15 cellular contexts compared by ENCODE assay signal in the genomic region with DNA sequence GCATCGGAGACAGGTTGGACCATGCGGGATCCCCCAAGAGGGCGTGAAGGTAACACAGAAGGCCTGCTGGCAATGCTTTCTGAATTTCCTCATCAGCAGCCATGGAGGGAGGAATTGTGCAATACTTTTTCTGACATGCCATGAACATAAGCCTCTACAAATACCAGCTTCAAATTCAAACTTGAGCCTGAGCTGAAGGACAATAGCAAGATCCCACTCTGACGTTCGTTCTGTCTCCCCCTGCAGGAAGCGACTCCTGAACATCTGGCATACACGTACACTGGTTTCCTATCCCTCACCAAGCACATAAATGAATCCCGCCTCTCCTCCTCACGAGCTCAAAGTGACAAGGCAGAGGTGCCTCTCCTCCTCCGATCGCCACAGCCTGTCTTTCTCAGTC.
DNase-seq lines count a peak whose midpoint lies in the region; ATAC-seq, FAIRE-seq and TF ChIP-seq lines count a peak whose summit lies in the region.
"Had no signal": no experiment of that assay in that cellular context is flagged by ENCODE, and none has a peak within 500 bp of the region (broad histone marks: within the 10 kb centered on the region; RNA-seq: fewer than 3 reads in every experiment).

No MANE protein-coding gene starts in this region.

- no peaks in the 10 kb centered on the region for H4K20me1 ChIP-seq in DND-41 (ENCODE audit: insufficient read depth, low read length)
- no peaks in the 10 kb centered on the region for H4K20me1 ChIP-seq in PC-3 (ENCODE audit: low read length)
- H4K20me1 ChIP-seq in HepG2 (ENCODE audit: insufficient read depth, low read length): no peaks in the 10 kb centered on the region

- no peaks in the 10 kb centered on the region for H3F3A ChIP-seq in PC-3 (ENCODE audit: low read length, unreplicated experiment)

- no peak overlapping the region for H3K4me2 ChIP-seq in DND-41 (ENCODE audit: insufficient read depth, low read length)
- H3K4me2 ChIP-seq in PC-3 (ENCODE audit: low read length): no peak overlapping the region
- no peak overlapping the region for H3K4me2 ChIP-seq in HepG2 (ENCODE audit: low read depth, low read length)

- no peak for ATAC-seq in DND-41 (ENCODE audit: insufficient read depth, low read depth)
- ATAC-seq in PC-3: no peak
- no peak for ATAC-seq in HepG2

- CTCF ChIA-PET in PC-3 (lab: Charles Lee): no interaction called here
- CTCF ChIA-PET in HepG2 (lab: Yijun Ruan, JAX; ENCODE audit: low intra/inter-chr PET ratio, low total read pairs): no interaction called here

- H3K36me3 ChIP-seq in DND-41 (ENCODE audit: insufficient read depth, low read length): peaks cover 3% of the 10 kb centered on the region; the same call in 1 of the 2 replicates
- no peaks in the 10 kb centered on the region for H3K36me3 ChIP-seq in PC-3 (ENCODE audit: low read depth, low read length)
- H3K36me3 ChIP-seq in HepG2 (replicated peaks in 1 of 2; ENCODE audit: control insufficient read depth in 1 of 2, insufficient read depth in 2 of 2, low read length in 2 of 2): no peaks in the 10 kb centered on the region
- H3K36me3 ChIP-seq: Peyer's patch had no signal

- FAIRE-seq in HepG2 (lab: Jason Lieb, UNC): no peak
- FAIRE-seq: GM12892, keratinocyte had no signal

- TF ChIP-seq EP300 in HepG2 (IDR thresholded peaks at IDR 0.05; ENCODE audit: low read depth in 2 of 2, low read length in 2 of 2): no peak
- TF ChIP-seq EP300 in HepG2 (CRISPR knock-in tag; IDR thresholded peaks at IDR 0.05; ENCODE audit: borderline replicate concordance): no peak

- intact Hi-C loops in PC-3 (cut with micrococcal nuclease) (no loop called here), HepG2 (cut with micrococcal nuclease; ENCODE audit: unreplicated experiment) (no loop called here)

- H3K9ac ChIP-seq in DND-41 (ENCODE audit: low read depth, low read length) (no peak overlapping the region), PC-3 (ENCODE audit: low read length) (no peak overlapping the region), HepG2 (ENCODE audit: insufficient read depth, low read depth, low read length) (no peak overlapping the region)

- in situ Hi-C loops in HepG2 (cut with HindIII; ENCODE audit: extremely low pct_ligation_motif_present, low pct_unique_long_range_greater_than_20kb): no loop called here

- WGBS in HepG2 (ENCODE audit: low lambda C conversion rate): 51% methylated on average over 8 of the region's 11 CpGs

- POLR2A ChIA-PET in PC-3 (lab: Charles Lee; ENCODE audit: unreplicated experiment) (no interaction called here), HepG2 (lab: Yijun Ruan, JAX) (no interaction called here)

- no peak for TF ChIP-seq POLR2A in HepG2 (IDR thresholded peaks at IDR 0.05; ENCODE audit: insufficient read depth in 1 of 2, low read depth in 2 of 2, low read length in 2 of 2)

- DNase-seq in DND-41: peak; percentile 18
- peak; percentile 37 for DNase-seq in HuH-7 (ENCODE audit: low spot score)
- no peak for DNase-seq in PC-3
- DNase-seq in HepG2 (ENCODE audit: low spot score): peak; percentile 10
- no peak for DNase-seq in CD1c-positive myeloid dendritic cell (ENCODE audit: extremely low spot score)
- DNase-seq in NCI-H2029 treated with DMSO at 0.1 percent for 48 hours (lab: John Stamatoyannopoulos, UW): no peak
- DNase-seq in NCI-H128 (lab: John Stamatoyannopoulos, UW; ENCODE audit: unreplicated experiment): no peak
- DNase-seq: activated naive CD4-positive, alpha-beta T cell treated with anti-CD3 and anti-CD28 coated beads, Interleukin-2, amount 50 U/mL, for 16 hours; Calu3; naive B cell; NCI-H1048 had no signal

- H3K4me1 ChIP-seq in DND-41 (ENCODE audit: insufficient read depth, low read length) (peaks cover 10% of the 10 kb centered on the region), PC-3 (ENCODE audit: insufficient read depth, low read length) (no peaks in the 10 kb centered on the region), HepG2 (ENCODE audit: insufficient read depth, low read length) (no peaks in the 10 kb centered on the region)
- H3K4me1 ChIP-seq: Peyer's patch had no signal

- TF ChIP-seq RAD21 in HepG2 (CRISPR knock-in tag; IDR thresholded peaks at IDR 0.05): no peak

- H3K27me3 ChIP-seq in DND-41 (ENCODE audit: insufficient read depth, low read length, poor library complexity) (no peaks in the 10 kb centered on the region), PC-3 (ENCODE audit: low read length) (peaks cover 73% of the 10 kb centered on the region), HepG2 (ENCODE audit: control insufficient read depth in 1 of 2, insufficient read depth in 2 of 2, low read length in 2 of 2) (peaks cover 0 to 38% of the 10 kb centered on the region in 2 experiments; a peak in 3 of 5 replicates)
- H3K27me3 ChIP-seq: Peyer's patch had no signal

- TF ChIP-seq CTCF in DND-41 (IDR thresholded peaks at IDR 0.05; ENCODE audit: borderline replicate concordance, extremely low read depth, low read length, poor library complexity, severe bottlenecking): peak; percentile 43
- peak; percentile 30; the same call in 1 of the 2 replicates for TF ChIP-seq CTCF in PC-3 (conservative IDR thresholded peaks at IDR 0.05; ENCODE audit: low read depth, low read length)
- no peak for TF ChIP-seq CTCF in HepG2 (CRISPR knock-in tag; IDR thresholded peaks at IDR 0.05)

- no peak overlapping the region for H3K4me3 ChIP-seq in DND-41 (ENCODE audit: low read depth in 1 of 2, low read length in 2 of 2)
- H3K4me3 ChIP-seq in PC-3 (ENCODE audit: low read length): no peak overlapping the region
- no peak overlapping the region for H3K4me3 ChIP-seq in HepG2 (replicated peaks in 1 of 3; ENCODE audit: insufficient read depth in 1 of 3, low read depth in 2 of 3, low read length in 3 of 3)
- H3K4me3 ChIP-seq: lung, Peyer's patch had no signal

- no peaks in the 10 kb centered on the region for H3K9me2 ChIP-seq in PC-3 (replicated peaks; ENCODE audit: low read length)

- H3K9me3 ChIP-seq in DND-41 (ENCODE audit: insufficient read depth, low read length, severe bottlenecking): peaks cover 18% of the 10 kb centered on the region
- H3K9me3 ChIP-seq in PC-3 (ENCODE audit: low read length): no peaks in the 10 kb centered on the region
- peaks cover 8% of the 10 kb centered on the region for H3K9me3 ChIP-seq in HepG2 (ENCODE audit: low read length)

- BruUV-seq in PC-3 (replicated peaks; lab: Mats Ljungman, UMichigan) (no TSS peak), HepG2 (replicated peaks; lab: Mats Ljungman, UMichigan) (no TSS peak)

- H3K79me2 ChIP-seq in DND-41 (ENCODE audit: insufficient read depth, low read length): no peaks in the 10 kb centered on the region
- H3K79me2 ChIP-seq in PC-3 (ENCODE audit: low read length): no peaks in the 10 kb centered on the region
- no peaks in the 10 kb centered on the region for H3K79me2 ChIP-seq in HepG2 (ENCODE audit: insufficient read depth, low read length)

- no peak overlapping the region for H2AFZ ChIP-seq in DND-41 (ENCODE audit: low read depth, low read length)
- no peak overlapping the region for H2AFZ ChIP-seq in PC-3 (ENCODE audit: low read length)
- H2AFZ ChIP-seq in HepG2 (ENCODE audit: low read length): no peak overlapping the region

- H3K27ac ChIP-seq in DND-41 (ENCODE audit: low read length) (no peak overlapping the region), PC-3 (ENCODE audit: low read length) (no peak overlapping the region), HepG2 (ENCODE audit: extremely low read length, insufficient read depth, low read length) (no peak overlapping the region)
- H3K27ac ChIP-seq: Peyer's patch had no signal

TF ChIP-seq in HepG2, 621 proteins besides CTCF, POLR2A, EP300 and RAD21:
- TF ChIP-seq CEBPB (IDR thresholded peaks at IDR 0.05; ENCODE audit: borderline replicate concordance, low read depth, low read length): peak; percentile 89
- no peak for TF ChIP-seq ZNF136 (CRISPR knock-in tag; IDR thresholded peaks at IDR 0.05; ENCODE audit: low read depth)
- TF ChIP-seq, protein P1, sequence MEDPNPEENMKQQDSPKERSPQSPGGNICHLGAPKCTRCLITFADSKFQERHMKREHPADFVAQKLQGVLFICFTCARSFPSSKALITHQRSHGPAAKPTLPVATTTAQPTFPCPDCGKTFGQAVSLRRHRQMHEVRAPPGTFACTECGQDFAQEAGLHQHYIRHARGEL (CRISPR knock-in tag; IDR thresholded peaks at IDR 0.05): peak; percentile 96

Comparison
In these comparisons a context has a peak if more than half of its experiments do, and no peak if none do; other contexts are left out.
1. DNase-seq: peak in DND-41 (single experiment), HuH-7 (single experiment) and HepG2 (single experiment); none in PC-3 (single experiment), CD1c-positive myeloid dendritic cell (single experiment), NCI-H2029 treated with DMSO at 0.1 percent for 48 hours (single experiment) and NCI-H128 (single experiment).